In the genomic region with DNA sequence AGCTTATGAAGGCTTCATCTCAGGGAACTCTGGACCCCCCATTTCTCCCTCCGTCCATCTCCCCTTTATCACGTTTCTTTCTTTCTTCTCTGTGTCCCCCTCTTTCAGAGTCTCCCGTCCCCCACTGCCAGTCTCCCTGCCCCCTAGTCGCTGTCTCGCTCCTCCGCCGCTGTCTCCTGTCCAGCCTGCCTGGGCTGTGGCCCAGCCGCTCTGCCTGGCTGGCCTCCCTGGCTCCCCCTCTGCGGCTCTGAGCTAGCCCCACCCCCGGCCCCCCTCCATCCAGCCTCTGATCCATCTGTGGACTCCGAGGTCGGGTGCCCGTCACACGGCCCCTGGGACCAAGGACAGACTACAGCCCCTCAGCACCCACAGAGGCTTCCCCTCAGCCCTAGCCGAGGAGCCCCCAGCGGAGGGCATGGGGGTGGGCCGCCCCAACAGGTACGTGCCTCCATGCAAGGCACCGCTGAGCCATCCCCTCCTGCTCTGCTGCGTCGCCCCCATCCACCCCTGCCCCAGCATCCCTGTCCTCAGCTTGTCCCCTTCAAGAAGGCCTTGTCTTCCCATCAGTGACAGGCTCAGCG, we compare ENCODE assay signal across 16 cellular contexts.
"Had no signal": no experiment of that assay in that cellular context is flagged by ENCODE, and none has a peak within 500 bp of the region (broad histone marks: within the 10 kb centered on the region; RNA-seq: fewer than 3 reads in every experiment).

No MANE protein-coding gene starts in this region.

- H3K27ac Mint-ChIP-seq: activated CD8-positive, alpha-beta memory T cell treated with anti-CD3 and anti-CD28 coated beads, Interleukin-2, amount 10 ng/mL, durations not matched to agents 7 days and 5 days; mesothelial cell of epicardium had no signal

- H3K9me3 Mint-ChIP-seq: activated T-cell treated with anti-CD3 and anti-CD28 coated beads, Interleukin-2, amount 50 U/mL, for 24 hours; effector memory CD8-positive, alpha-beta T cell; mesothelial cell of epicardium; naive B cell; T-helper 2 cell treated with Interferon-gamma antibody and Interleukin-4, amounts not matched to agents 5 μg/mL and 100 μg/mL, for 36 hours had no signal

- H3K4me1 ChIP-seq: gastroesophageal sphincter, spleen had no signal

- FAIRE-seq: urothelium cell line had no signal

- H3K4me3 ChIP-seq: gastroesophageal sphincter, right lobe of liver, spleen, stomach had no signal

- H3K27me3 ChIP-seq: gastroesophageal sphincter, right lobe of liver, spleen, stomach had no signal

- DNase-seq: activated CD4-positive, alpha-beta T cell treated with anti-CD3 and anti-CD28 coated beads, Interleukin-2, amount 50 U/mL, for 48 hours; activated CD4-positive, CD25-positive, alpha-beta regulatory T cell treated with anti-CD3 and anti-CD28 coated beads, Interleukin-2, amount 50 U/mL, for 72 hours; activated CD8-positive, alpha-beta memory T cell treated with anti-CD3 and anti-CD28 coated beads, Interleukin-2, amount 10 ng/mL, durations not matched to agents 7 days and 5 days; activated T-cell treated with anti-CD3 and anti-CD28 coated beads, Interleukin-2, amount 50 U/mL, for 24 hours; central memory CD4-positive, alpha-beta T cell; effector memory CD8-positive, alpha-beta T cell; naive B cell; right lobe of liver; spleen; stimulated activated CD4-positive, alpha-beta T cell treated with anti-CD3 and anti-CD28 coated beads, Interleukin-1b, Interleukin-23, amount 100 ng/mL, for 48 hours; stomach had no signal

- H3K27ac ChIP-seq: gastroesophageal sphincter, right lobe of liver, spleen, stomach had no signal

- H3K4me3 Mint-ChIP-seq: activated CD8-positive, alpha-beta memory T cell treated with anti-CD3 and anti-CD28 coated beads, Interleukin-2, amount 10 ng/mL, durations not matched to agents 7 days and 5 days; activated T-cell treated with anti-CD3 and anti-CD28 coated beads, Interleukin-2, amount 50 U/mL, for 24 hours; effector memory CD8-positive, alpha-beta T cell; mesothelial cell of epicardium; T-helper 2 cell treated with Interferon-gamma antibody and Interleukin-4, amounts not matched to agents 5 μg/mL and 100 μg/mL, for 36 hours had no signal

- H3K27me3 Mint-ChIP-seq: activated CD8-positive, alpha-beta memory T cell treated with anti-CD3 and anti-CD28 coated beads, Interleukin-2, amount 10 ng/mL, durations not matched to agents 7 days and 5 days; activated T-cell treated with anti-CD3 and anti-CD28 coated beads, Interleukin-2, amount 50 U/mL, for 24 hours; effector memory CD8-positive, alpha-beta T cell; naive B cell; progenitor cell of endocrine pancreas had no signal

- ATAC-seq: activated CD8-positive, alpha-beta memory T cell treated with anti-CD3 and anti-CD28 coated beads, Interleukin-2, amount 10 ng/mL, durations not matched to agents 7 days and 5 days; effector memory CD8-positive, alpha-beta T cell; gastroesophageal sphincter had no signal

- H3K9me3 ChIP-seq: gastroesophageal sphincter, right lobe of liver, spleen, stomach had no signal

- H3K4me1 Mint-ChIP-seq: mesothelial cell of epicardium had no signal
